In the genomic region with DNA sequence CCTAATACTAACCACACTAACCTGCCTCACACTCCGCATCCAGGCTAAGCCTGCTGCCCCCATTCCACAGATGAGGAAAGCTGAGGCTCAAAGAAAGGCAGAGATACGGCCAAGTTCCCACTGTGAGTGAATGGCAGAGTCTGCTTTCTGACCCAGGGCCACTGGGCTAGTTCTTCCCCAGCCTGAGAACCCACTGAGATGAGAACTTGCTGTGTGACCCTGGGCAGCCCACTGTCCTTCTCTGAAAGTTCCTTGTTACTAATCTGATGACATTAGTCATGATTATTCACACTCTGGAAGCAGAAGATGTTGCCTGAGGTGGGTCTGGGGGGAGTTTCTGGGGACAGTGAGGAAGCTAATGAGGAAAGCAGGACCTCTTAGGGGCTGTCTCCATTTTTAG, we compare ENCODE assay signal across 17 cellular contexts. TPM values are rescaled to one million over a fixed set of nuclear protein-coding genes. Genes with fewer than 3 reads are reported as not detected.
DNase-seq lines count a peak whose midpoint lies in the region; ATAC-seq, FAIRE-seq and TF ChIP-seq lines count a peak whose summit lies in the region.
"Had no signal": no experiment of that assay in that cellular context is flagged by ENCODE, and none has a peak within 500 bp of the region (broad histone marks: within the 10 kb centered on the region; RNA-seq: fewer than 3 reads in every experiment).

No MANE protein-coding gene starts in this region.

- peak overlapping the region; percentile 20 for H3K27ac ChIP-seq in OCI-LY7 (ENCODE audit: low read depth, low read length, poor library complexity, severe bottlenecking)
- no peak overlapping the region for H3K27ac ChIP-seq in K562 (ENCODE audit: extremely low read depth, low read depth, low read length)
- H3K27ac ChIP-seq in thymus (ENCODE audit: low read depth): peak overlapping the region; percentile 96
- H3K27ac ChIP-seq: parathyroid adenoma had no signal

- H3K9me1 ChIP-seq in K562 (ENCODE audit: control insufficient read depth, insufficient read depth, low read length): peaks cover 2% of the 10 kb centered on the region

- intact Hi-C loops in OCI-LY7 (cut with micrococcal nuclease; ENCODE audit: unreplicated experiment) (no loop called here), K562 (cut with micrococcal nuclease) (no loop called here)

- 5% methylated on average over 2 of the region's 2 CpGs for WGBS in K562 (ENCODE audit: insufficient coverage, low coverage, missing lambda C conversion rate)
- WGBS in thymus: 60% methylated on average over 2 of the region's 2 CpGs

- H3K9me3 Mint-ChIP-seq in WTC11: peaks cover 2% of the 10 kb centered on the region

- no peaks in the 10 kb centered on the region for H3K27me3 Mint-ChIP-seq in WTC11 (ENCODE audit: low read depth)

- H3K36me3 ChIP-seq in OCI-LY7 (ENCODE audit: insufficient read depth, low read length) (peaks cover 25% of the 10 kb centered on the region), K562 (ENCODE audit: control insufficient read depth, insufficient read depth, low read length) (no peaks in the 10 kb centered on the region), thymus (ENCODE audit: control insufficient read depth, insufficient read depth) (no peaks in the 10 kb centered on the region)

- ATAC-seq in K562 (no peak), WTC11 (no peak), HG03196 (IDR thresholded peaks at IDR 0.05; ENCODE audit: unreplicated experiment) (no peak)

- peaks cover 28% of the 10 kb centered on the region for H3K4me1 Mint-ChIP-seq in WTC11

- peaks cover 14% of the 10 kb centered on the region; the same call in 1 of the 2 replicates for H3K9me3 ChIP-seq in OCI-LY7 (ENCODE audit: low read length)
- H3K9me3 ChIP-seq in K562 (replicated peaks; ENCODE audit: control insufficient read depth, insufficient read depth, low read depth, low read length): no peaks in the 10 kb centered on the region
- no peaks in the 10 kb centered on the region for H3K9me3 ChIP-seq in thymus (ENCODE audit: control insufficient read depth)

- DNase-seq in activated naive CD4-positive, alpha-beta T cell treated with Interleukin-2 at 50 U/mL for 16 hours: peak; percentile 29
- no peak for DNase-seq in activated naive CD4-positive, alpha-beta T cell treated with anti-CD3 and anti-CD28 coated beads, Interleukin-2, amount 50 U/mL, for 16 hours
- no peak for DNase-seq in OCI-LY7 (ENCODE audit: low spot score)
- no peak for DNase-seq in K562 (ENCODE audit: extremely low read depth in 1 of 4, low spot score in 3 of 4)
- DNase-seq in WTC11 (ENCODE audit: low spot score): no peak
- DNase-seq in MV-4-11 (lab: John Stamatoyannopoulos, UW): no peak
- DNase-seq: effector CD4-positive, alpha-beta T cell; foreskin fibroblast; Kasumi-1; NCI-H1694; NCI-H526; trophoblast cell had no signal

- no peaks in the 10 kb centered on the region for H3K9me2 ChIP-seq in OCI-LY7 (ENCODE audit: insufficient read depth, low read length)

- no peak for TF ChIP-seq RAD21 in K562 (CRISPR knock-in tag; conservative IDR thresholded peaks at IDR 0.05 in 1 of 2, IDR thresholded peaks at IDR 0.05 in 1 of 2)

- H3K4me1 ChIP-seq in OCI-LY7 (ENCODE audit: insufficient read depth, low read length, poor library complexity, severe bottlenecking) (peaks cover 69% of the 10 kb centered on the region), K562 (replicated peaks in 1 of 2; ENCODE audit: control insufficient read depth in 2 of 2, insufficient read depth in 2 of 2, low read length in 2 of 2) (peaks cover 0 to 7% of the 10 kb centered on the region in 2 experiments; a peak in 4 of 5 replicates), thymus (ENCODE audit: control insufficient read depth, insufficient read depth, low read length) (peaks cover 62% of the 10 kb centered on the region)
- H3K4me1 ChIP-seq: parathyroid adenoma had no signal

- no peak overlapping the region for H3K4me3 Mint-ChIP-seq in WTC11
- H3K4me3 Mint-ChIP-seq: mesothelial cell of epicardium had no signal

- TF ChIP-seq EP300 in K562 (IDR thresholded peaks at IDR 0.05; ENCODE audit: low read length): no peak

- H3K4me3 ChIP-seq in OCI-LY7 (ENCODE audit: low read depth, low read length, poor library complexity, severe bottlenecking): no peak overlapping the region
- no peak overlapping the region for H3K4me3 ChIP-seq in K562
- peak overlapping the region; percentile 14 for H3K4me3 ChIP-seq in thymus (ENCODE audit: low read length)

- H3K27ac Mint-ChIP-seq in WTC11: no peak overlapping the region
- H3K27ac Mint-ChIP-seq: mesothelial cell of epicardium had no signal

- TF ChIP-seq CTCF in OCI-LY7 (conservative IDR thresholded peaks at IDR 0.05; ENCODE audit: low read length) (no peak), K562 (IDR thresholded peaks at IDR 0.05 in 2 of 3, conservative IDR thresholded peaks at IDR 0.05 in 1 of 3; ENCODE audit: insufficient read depth in 2 of 3, low read depth in 1 of 3, low read length in 3 of 3) (no peak), WTC11 (IDR thresholded peaks at IDR 0.05) (no peak)

- H3K9ac ChIP-seq in K562 (ENCODE audit: insufficient read depth in 1 of 2, low read depth in 2 of 2, low read length in 2 of 2): no peak overlapping the region
- H3K9ac ChIP-seq: parathyroid adenoma had no signal

- H2AFZ ChIP-seq in OCI-LY7 (ENCODE audit: low read length): no peak overlapping the region
- H2AFZ ChIP-seq in K562 (ENCODE audit: low read depth, low read length): no peak overlapping the region
- H2AFZ ChIP-seq: parathyroid adenoma had no signal

- H4K20me1 ChIP-seq in OCI-LY7 (ENCODE audit: insufficient read depth, low read length) (no peaks in the 10 kb centered on the region), K562 (replicated peaks; ENCODE audit: control insufficient read depth, insufficient read depth, low read length) (peaks cover 4% of the 10 kb centered on the region; the same call in 1 of the 2 replicates)

- H3K79me2 ChIP-seq in OCI-LY7 (ENCODE audit: insufficient read depth, low read depth, low read length) (peaks cover 37% of the 10 kb centered on the region), K562 (ENCODE audit: control insufficient read depth, insufficient read depth, low read length) (no peaks in the 10 kb centered on the region)
- H3K79me2 ChIP-seq: parathyroid adenoma had no signal

- in situ Hi-C loops in K562 (cut with MboI): no loop called here

- FAIRE-seq in K562 (lab: Jason Lieb, UNC): no peak
- FAIRE-seq: RCC 7860 had no signal

- BruUV-seq in OCI-LY7 (replicated peaks; lab: Mats Ljungman, UMichigan) (no TSS peak), K562 (replicated peaks; lab: Mats Ljungman, UMichigan) (no TSS peak)

- CTCF ChIA-PET in OCI-LY7 (lab: Charles Lee; ENCODE audit: unreplicated experiment): interaction anchor here (1.0 to 1.1 kb wide), 2 partner anchors 21 to 33 kb away, joined by 4 to 5 read pairs; no protein-coding TSS in a partner anchor
- CTCF ChIA-PET in K562 (lab: Yijun Ruan, JAX; ENCODE audit: low intra/inter-chr PET ratio): no interaction called here
- CTCF ChIA-PET in WTC11 (lab: Charles Lee): interaction anchor here (1.8 kb wide), 1 partner anchor 227 kb away, joined by 10 read pairs; no protein-coding TSS in a partner anchor

- peaks cover under 1% of the 10 kb centered on the region; the same call in 1 of the 2 replicates for H3K36me3 Mint-ChIP-seq in WTC11
- H3K36me3 Mint-ChIP-seq: mesothelial cell of epicardium had no signal

- TF ChIP-seq POLR2A in K562 (conservative IDR thresholded peaks at IDR 0.05): no peak

- POLR2A ChIA-PET in OCI-LY7 (lab: Charles Lee) (interaction anchor here (1.6 to 2.8 kb wide), 3 partner anchors 8 to 28 kb away, joined by 7 to 16 read pairs (median 9); no protein-coding TSS in a partner anchor), K562 (lab: Yijun Ruan, JAX) (interaction anchor here (0.6 to 0.8 kb wide), 3 partner anchors 19 to 81 kb away, joined by 3 to 4 read pairs (median 3); no protein-coding TSS in a partner anchor), WTC11 (lab: Charles Lee) (no interaction called here)

- H3K27me3 ChIP-seq in K562 (ENCODE audit: control insufficient read depth in 2 of 2, insufficient read depth in 2 of 2, low read length in 2 of 2) (peaks cover 26 to 42% of the 10 kb centered on the region in 2 experiments), thymus (ENCODE audit: control insufficient read depth, insufficient read depth) (no peaks in the 10 kb centered on the region)

- peak overlapping the region; percentile 96 for H3K4me2 ChIP-seq in OCI-LY7 (ENCODE audit: low read length)
- no peak overlapping the region for H3K4me2 ChIP-seq in K562 (ENCODE audit: insufficient read depth, low read length)

TF ChIP-seq in K562, 482 proteins besides CTCF, POLR2A, EP300 and RAD21 (continues in another document):
- peak; percentile 75 for TF ChIP-seq RBM25 (IDR thresholded peaks at IDR 0.05; ENCODE audit: low read depth, low read length, severe bottlenecking)
- TF ChIP-seq BCOR (IDR thresholded peaks at IDR 0.05): peak; percentile 76
- TF ChIP-seq RBM34 (IDR thresholded peaks at IDR 0.05; ENCODE audit: borderline replicate concordance, insufficient read depth, low read length): no peak

TF ChIP-seq in WTC11, 78 proteins besides CTCF, POLR2A, EP300 and RAD21 (continues in another document):
- TF ChIP-seq NR1H2 (CRISPR knock-in tag; IDR thresholded peaks at IDR 0.05): no peak
- no peak for TF ChIP-seq FOXP1 (CRISPR knock-in tag; IDR thresholded peaks at IDR 0.05; ENCODE audit: borderline replicate concordance)

RNA-seq across cellular contexts. Expression of a gene that starts 4.8 kb away (rescaled TPM):
- total RNA-seq in OCI-LY7 (2014; rRNA removed; shearing (Covaris generic)): 10.0 and 10.9 TPM in 2 replicates
- total RNA-seq in OCI-LY7 (2022): 36.7 and 47.0 TPM in 2 replicates
- total RNA-seq in K562 (2011; cell fraction: chromatin; rRNA removed; ENCODE audit: low replicate concordance): 1.4 and 2.4 TPM in 2 replicates
- total RNA-seq in K562 (2011; cell fraction: nucleolus; rRNA removed): 2.1 and 2.3 TPM in 2 replicates
- total RNA-seq in K562 (2011; cell fraction: nucleoplasm; rRNA removed): 1.6 and 2.1 TPM in 2 replicates
- 0.14 and 0.33 TPM in 2 replicates for total RNA-seq in K562 (2014; rRNA removed)
- total RNA-seq in K562 (2014; rRNA removed; fragmentation: Illumina TruSeq; extraction: Trizol): 0.22 TPM in 2 replicates
- total RNA-seq in K562 (2015; rRNA removed; fragmentation: Illumina TruSeq; extraction: Trizol): 0.11 and 0.19 TPM in 2 replicates
- total RNA-seq in K562 (2021): 0.29 and 0.51 TPM in 2 replicates
- polyA plus RNA-seq in K562 (2011; rRNA removed): 0.21 and 0.46 TPM in 2 replicates
- 0.15 and 0.58 TPM in 2 replicates for polyA plus RNA-seq in K562 (2011; cell fraction: cytosol; rRNA removed)
- 0.27 and 0.67 TPM in 2 replicates for polyA plus RNA-seq in K562 (2011; cell fraction: nucleus; rRNA removed)
- 0.42 and 3.6 TPM in 2 replicates for polyA plus RNA-seq in K562 (2012)
- 0.34 and 0.46 TPM in 2 replicates for polyA plus RNA-seq in K562 (2014; fragmentation: Illumina TruSeq; extraction: Trizol)
- under 1 TPM in 1 of 2 experiments, not detected in 1; 0.04 TPM for polyA plus RNA-seq in K562 (2014; fragmentation: Nextera tagmentation; extraction: Ambion mirVana)
- 0.15 and 0.62 TPM in 2 replicates for polyA plus RNA-seq in K562 (2014; rRNA removed)
- 0.63 and 0.74 TPM in 2 replicates for polyA minus RNA-seq in K562 (2011; rRNA and poly(A)+ RNA removed)
- 0.38 TPM in 1 of 2 replicates, not detected in the other for polyA minus RNA-seq in K562 (2011; cell fraction: cytosol; rRNA and poly(A)+ RNA removed)
- polyA minus RNA-seq in K562 (2011; cell fraction: nucleus; rRNA and poly(A)+ RNA removed): 0.44 and 0.94 TPM in 2 replicates
- 12.8 TPM for polyA plus RNA-seq in thymus
- 0.27 to 0.70 TPM (median 0.32 TPM) in 3 replicates for total RNA-seq in WTC11 (2021)
